Comparison of ENCODE assay signal across 9 cellular contexts in the genomic region with DNA sequence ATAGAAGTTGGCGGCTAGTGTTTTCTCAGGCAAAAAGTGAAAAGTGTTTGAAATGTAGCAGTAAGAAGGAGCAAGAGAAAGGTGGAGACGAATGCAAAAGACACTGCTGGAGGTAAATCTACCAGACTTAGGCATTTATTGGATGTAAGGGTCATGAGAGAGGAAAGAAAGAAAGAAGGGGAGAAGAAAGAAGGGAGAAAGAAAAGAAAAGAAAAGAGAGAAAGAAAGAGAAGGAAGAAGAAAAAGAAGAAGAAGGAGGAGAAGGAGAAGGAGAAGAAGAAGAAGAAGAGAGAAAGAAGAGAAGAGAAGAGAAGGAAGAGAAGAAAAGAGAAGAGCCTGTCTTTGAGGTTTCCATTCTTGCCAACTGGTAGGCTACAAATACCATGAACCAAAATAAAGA. TPM values are rescaled to one million over a fixed set of nuclear protein-coding genes. Genes with fewer than 3 reads are reported as not detected.
"Had no signal": no experiment of that assay in that cellular context is flagged by ENCODE, and none has a peak within 500 bp of the region (broad histone marks: within the 10 kb centered on the region; RNA-seq: fewer than 3 reads in every experiment).

No MANE protein-coding gene starts in this region.

- DNase-seq: GM23248, GOT3, H7 had no signal

- H3K27me3 Mint-ChIP-seq: IgD-negative memory B cell had no signal

- ATAC-seq: HCT116, HepG2 had no signal

- H3K27ac ChIP-seq: GM23248, HL-60, KMS-11 had no signal

- H3K9me3 Mint-ChIP-seq: IgD-negative memory B cell had no signal

- H3K4me3 ChIP-seq: GM23248, HAP-1 had no signal

- H3K4me2 ChIP-seq: KMS-11 had no signal

- H3K36me3 ChIP-seq: HAP-1 had no signal

- FAIRE-seq: HepG2 had no signal

- H3K4me3 Mint-ChIP-seq: IgD-negative memory B cell had no signal

- H3K9me3 ChIP-seq: HAP-1 had no signal

- H2AFZ ChIP-seq: GM23248 had no signal

- H3K9ac ChIP-seq: GM23248, KMS-11 had no signal

- H3K27ac Mint-ChIP-seq: IgD-negative memory B cell had no signal

- H3K36me3 Mint-ChIP-seq: IgD-negative memory B cell had no signal

RNA-seq across cellular contexts. Expression of gene OPHN1, which starts 31.2 kb away (rescaled TPM):
- polyA plus RNA-seq: IgD-negative memory B cell had no signal
